In the genomic region with DNA sequence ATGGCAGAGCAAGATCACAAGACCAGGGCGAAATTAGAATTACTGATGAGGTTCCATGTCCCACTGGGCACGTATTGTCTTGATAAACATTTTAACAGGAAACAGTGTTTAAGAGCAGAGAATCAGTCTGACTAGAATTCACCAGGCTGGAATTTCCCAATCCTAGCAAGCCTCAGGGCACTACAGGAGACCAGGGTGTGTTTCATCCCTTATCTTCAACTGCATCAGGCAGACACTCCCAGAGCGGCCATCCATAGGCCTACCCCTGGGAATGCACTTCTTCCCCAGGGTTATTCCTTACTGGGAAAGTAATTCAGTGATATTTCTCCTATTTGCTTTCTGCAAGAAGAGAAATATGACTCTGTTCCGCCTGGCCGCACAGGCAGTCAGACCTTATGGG, we compare ENCODE assay signal across 27 cellular contexts.
"Had no signal": no experiment of that assay in that cellular context is flagged by ENCODE, and none has a peak within 500 bp of the region (broad histone marks: within the 10 kb centered on the region; RNA-seq: fewer than 3 reads in every experiment).

No MANE protein-coding gene starts in this region.

- H3K4me1 Mint-ChIP-seq: stimulated activated memory B cell treated with anti-CD40 and anti-IgM and Interleukin-4, amounts not matched to agents 10 μg/mL and 1 μg/mL and 100 μg/mL, for 72 hours; stimulated activated naive B cell treated with anti-CD40 and anti-IgM and Interleukin-4, amounts not matched to agents 10 μg/mL and 1 μg/mL and 100 μg/mL, for 72 hours; stimulated activated naive CD8-positive, alpha-beta T cell treated with anti-CD3 and anti-CD28 coated beads, Interleukin-15, amount 100 ng/mL, for 72 hours had no signal

- H3K27ac ChIP-seq: stomach, suprapubic skin, testis, thoracic aorta, thyroid gland, tibial artery, tibial nerve, transverse colon, upper lobe of left lung, upper lobe of right lung, uterus, vagina had no signal

- H3K4me3 ChIP-seq: stomach, suprapubic skin, testis, thoracic aorta, thyroid gland, tibial artery, tibial nerve, transverse colon, upper lobe of left lung, upper lobe of right lung, uterus, vagina had no signal

- H3K9me3 ChIP-seq: stomach, suprapubic skin, testis, thoracic aorta, thyroid gland, tibial artery, tibial nerve, transverse colon, upper lobe of left lung, upper lobe of right lung, uterus, vagina had no signal

- DNase-seq: stimulated activated CD4-positive, alpha-beta T cell treated with anti-CD3 and anti-CD28 coated beads, Interleukin-2, amount 100 ng/mL, for 48 hours; stimulated activated CD4-positive, alpha-beta T cell treated with anti-CD3 and anti-CD28 coated beads, Interleukin-4, amount 100 ng/mL, for 1 hour; stimulated activated CD4-positive, alpha-beta T cell treated with anti-CD3 and anti-CD28 coated beads, Interleukin-4, amount 100 ng/mL, for 24 hours; stimulated activated CD4-positive, alpha-beta T cell treated with anti-CD3 and anti-CD28 coated beads, Interleukin-4, amount 100 ng/mL, for 4 hours; stimulated activated CD8-positive, alpha-beta memory T cell treated with anti-CD3 and anti-CD28 coated beads, Interleukin-4, amount 100 ng/mL, for 48 hours; stimulated activated naive B cell treated with anti-CD40 and anti-IgM and Interleukin-4, amounts not matched to agents 10 μg/mL and 1 μg/mL and 100 μg/mL, for 72 hours; stimulated activated naive CD4-positive, alpha-beta T cell; stimulated activated naive CD4-positive, alpha-beta T cell treated with Interleukin-2 at 50 U/mL for 16 hours; stimulated activated naive CD8-positive, alpha-beta T cell treated with anti-CD3 and anti-CD28 coated beads, Interleukin-15, amount 100 ng/mL, for 72 hours; stimulated activated naive CD8-positive, alpha-beta T cell treated with anti-CD3 and anti-CD28 coated beads, Interleukin-15, Interleukin-2, amounts not matched to agents 100 U/mL and 50 U/mL, for 24 hours; stomach; substantia nigra; testis; thyroid gland; tibial artery; transverse colon; upper lobe of left lung; upper lobe of right lung; uterus had no signal

- H3K4me3 Mint-ChIP-seq: stimulated activated effector memory CD8-positive, alpha-beta T cell treated with anti-CD3 and anti-CD28 coated beads, Interleukin-12 subunit alpha, Interleukin-12 subunit beta, amount 100 ng/mL, for 72 hours; stimulated activated memory B cell treated with anti-CD40 and anti-IgM and Interleukin-4, amounts not matched to agents 10 μg/mL and 1 μg/mL and 100 μg/mL, for 72 hours; stimulated activated naive B cell treated with anti-CD40 and anti-IgM and Interleukin-4, amounts not matched to agents 10 μg/mL and 1 μg/mL and 100 μg/mL, for 72 hours; stimulated activated naive CD8-positive, alpha-beta T cell treated with anti-CD3 and anti-CD28 coated beads, Interleukin-15, amount 100 ng/mL, for 72 hours; stimulated activated naive CD8-positive, alpha-beta T cell treated with anti-CD3 and anti-CD28 coated beads, Interleukin-15, Interleukin-2, amounts not matched to agents 100 ng/mL and 50 ng/mL, for 24 hours; type B pancreatic cell had no signal

- H3K4me1 ChIP-seq: stomach, suprapubic skin, testis, thyroid gland, tibial artery, tibial nerve, transverse colon, upper lobe of left lung, upper lobe of right lung, uterus, vagina had no signal

- H3K27me3 ChIP-seq: stomach, suprapubic skin, testis, thyroid gland, tibial artery, tibial nerve, transverse colon, upper lobe of left lung, upper lobe of right lung, uterus, vagina had no signal

- ATAC-seq: stimulated activated effector memory CD8-positive, alpha-beta T cell treated with anti-CD3 and anti-CD28 coated beads, Interleukin-12 subunit alpha, Interleukin-12 subunit beta, amount 100 ng/mL, for 72 hours; stimulated activated memory B cell treated with anti-CD40 and anti-IgM and Interleukin-4, amounts not matched to agents 10 μg/mL and 1 μg/mL and 100 μg/mL, for 72 hours; stimulated activated naive B cell treated with anti-CD40 and anti-IgM and Interleukin-4, amounts not matched to agents 10 μg/mL and 1 μg/mL and 100 μg/mL, for 72 hours; stimulated activated naive CD8-positive, alpha-beta T cell treated with anti-CD3 and anti-CD28 coated beads, Interleukin-15, amount 100 ng/mL, for 72 hours; stimulated activated naive CD8-positive, alpha-beta T cell treated with anti-CD3 and anti-CD28 coated beads, Interleukin-15, Interleukin-2, amounts not matched to agents 100 U/mL and 50 U/mL, for 24 hours; upper lobe of right lung had no signal

- H3K9me3 Mint-ChIP-seq: stimulated activated effector memory CD8-positive, alpha-beta T cell treated with anti-CD3 and anti-CD28 coated beads, Interleukin-12 subunit alpha, Interleukin-12 subunit beta, amount 100 ng/mL, for 72 hours; stimulated activated memory B cell treated with anti-CD40 and anti-IgM and Interleukin-4, amounts not matched to agents 10 μg/mL and 1 μg/mL and 100 μg/mL, for 72 hours; stimulated activated naive CD8-positive, alpha-beta T cell treated with anti-CD3 and anti-CD28 coated beads, Interleukin-15, amount 100 ng/mL, for 72 hours; stimulated activated naive CD8-positive, alpha-beta T cell treated with anti-CD3 and anti-CD28 coated beads, Interleukin-15, Interleukin-2, amounts not matched to agents 100 ng/mL and 50 ng/mL, for 24 hours; type B pancreatic cell had no signal

- H3K27me3 Mint-ChIP-seq: stimulated activated memory B cell treated with anti-CD40 and anti-IgM and Interleukin-4, amounts not matched to agents 10 μg/mL and 1 μg/mL and 100 μg/mL, for 72 hours; stimulated activated naive B cell treated with anti-CD40 and anti-IgM and Interleukin-4, amounts not matched to agents 10 μg/mL and 1 μg/mL and 100 μg/mL, for 72 hours; stimulated activated naive CD8-positive, alpha-beta T cell treated with anti-CD3 and anti-CD28 coated beads, Interleukin-15, amount 100 ng/mL, for 72 hours; stimulated activated naive CD8-positive, alpha-beta T cell treated with anti-CD3 and anti-CD28 coated beads, Interleukin-15, Interleukin-2, amounts not matched to agents 100 ng/mL and 50 ng/mL, for 24 hours; type B pancreatic cell had no signal

- H3K36me3 Mint-ChIP-seq: stimulated activated effector memory CD8-positive, alpha-beta T cell treated with anti-CD3 and anti-CD28 coated beads, Interleukin-12 subunit alpha, Interleukin-12 subunit beta, amount 100 ng/mL, for 72 hours; stimulated activated memory B cell treated with anti-CD40 and anti-IgM and Interleukin-4, amounts not matched to agents 10 μg/mL and 1 μg/mL and 100 μg/mL, for 72 hours; stimulated activated naive B cell treated with anti-CD40 and anti-IgM and Interleukin-4, amounts not matched to agents 10 μg/mL and 1 μg/mL and 100 μg/mL, for 72 hours; type B pancreatic cell had no signal

- H3K27ac Mint-ChIP-seq: stimulated activated effector memory CD8-positive, alpha-beta T cell treated with anti-CD3 and anti-CD28 coated beads, Interleukin-12 subunit alpha, Interleukin-12 subunit beta, amount 100 ng/mL, for 72 hours; stimulated activated memory B cell treated with anti-CD40 and anti-IgM and Interleukin-4, amounts not matched to agents 10 μg/mL and 1 μg/mL and 100 μg/mL, for 72 hours; stimulated activated naive B cell treated with anti-CD40 and anti-IgM and Interleukin-4, amounts not matched to agents 10 μg/mL and 1 μg/mL and 100 μg/mL, for 72 hours; stimulated activated naive CD8-positive, alpha-beta T cell treated with anti-CD3 and anti-CD28 coated beads, Interleukin-15, amount 100 ng/mL, for 72 hours; stimulated activated naive CD8-positive, alpha-beta T cell treated with anti-CD3 and anti-CD28 coated beads, Interleukin-15, Interleukin-2, amounts not matched to agents 100 ng/mL and 50 ng/mL, for 24 hours; type B pancreatic cell had no signal

- H3K36me3 ChIP-seq: stomach, suprapubic skin, thoracic aorta, thyroid gland, tibial artery, tibial nerve, transverse colon, upper lobe of left lung, upper lobe of right lung, uterus, vagina had no signal
